ENCODE assay signal across 25 cellular contexts in genomic region chr12:110421701-110422100, GRCh38. TPM values are rescaled to one million over a fixed set of nuclear protein-coding genes. Genes with fewer than 3 reads are reported as not detected.
DNase-seq lines count a peak whose midpoint lies in the region; ATAC-seq, FAIRE-seq and TF ChIP-seq lines count a peak whose summit lies in the region.
"Had no signal": no experiment of that assay in that cellular context is flagged by ENCODE, and none has a peak within 500 bp of the region (broad histone marks: within the 10 kb centered on the region; RNA-seq: fewer than 3 reads in every experiment).

No MANE protein-coding gene starts in this region.

- H3K36me3 ChIP-seq in GM23248 (ENCODE audit: low read depth) (no peaks in the 10 kb centered on the region), OCI-LY7 (ENCODE audit: insufficient read depth, low read length) (no peaks in the 10 kb centered on the region), hepatocyte (replicated peaks; ENCODE audit: insufficient read depth, low read depth) (no peaks in the 10 kb centered on the region), rectal smooth muscle tissue (ENCODE audit: control insufficient read depth, insufficient read depth, low read length) (no peaks in the 10 kb centered on the region)
- H3K36me3 ChIP-seq: BE2C had no signal

- H3K4me3 Mint-ChIP-seq in progenitor cell of endocrine pancreas (ENCODE audit: low read depth), result no peak overlapping the region
- H3K4me3 Mint-ChIP-seq in WTC11, result no peak overlapping the region
- H3K4me3 Mint-ChIP-seq: CD4-positive, CD25-positive, alpha-beta regulatory T cell; H9 had no signal

- no peaks in the 10 kb centered on the region for H3K27me3 ChIP-seq in GM23248 (replicated peaks; ENCODE audit: insufficient read depth)
- no peaks in the 10 kb centered on the region for H3K27me3 ChIP-seq in hepatocyte
- H3K27me3 ChIP-seq in rectal smooth muscle tissue (ENCODE audit: control insufficient read depth, insufficient read depth, low read length), result no peaks in the 10 kb centered on the region
- H3K27me3 ChIP-seq: BE2C had no signal

- WGBS in GM23248 (ENCODE audit: low coverage in 1 of 2, low lambda C conversion rate in 2 of 2, missing lambda C conversion rate in 2 of 2), 2 experiments, result 70 to 76% methylated on average over 4 of the region's 4 CpGs
- WGBS in hepatocyte (ENCODE audit: low lambda C conversion rate, missing lambda C conversion rate), result 59% methylated on average over 4 of the region's 4 CpGs

- POLR2A ChIA-PET in OCI-LY7 (lab: Charles Lee) (interaction anchor here (0.6 to 1.2 kb wide), 4 partner anchors 9 to 13 kb away, joined by 3 to 5 read pairs (median 4); no protein-coding TSS in a partner anchor), WTC11 (lab: Charles Lee) (no interaction called here)

- H3K4me1 ChIP-seq in GM23248 (ENCODE audit: insufficient read depth) (peaks cover 4% of the 10 kb centered on the region; the same call in 1 of the 2 replicates), OCI-LY7 (ENCODE audit: insufficient read depth, low read length, poor library complexity, severe bottlenecking) (peaks cover 25% of the 10 kb centered on the region), hepatocyte (ENCODE audit: insufficient read depth) (peaks cover 7% of the 10 kb centered on the region), rectal smooth muscle tissue (ENCODE audit: control insufficient read depth, insufficient read depth, low read length) (peaks cover 2% of the 10 kb centered on the region)
- H3K4me1 ChIP-seq: BE2C, Caco-2 had no signal

- no peak overlapping the region for H3K4me3 ChIP-seq in GM23248
- no peak overlapping the region for H3K4me3 ChIP-seq in OCI-LY7 (ENCODE audit: low read depth, low read length, poor library complexity, severe bottlenecking)
- no peak overlapping the region for H3K4me3 ChIP-seq in hepatocyte
- no peak overlapping the region for H3K4me3 ChIP-seq in rectal smooth muscle tissue (ENCODE audit: low read length)
- H3K4me3 ChIP-seq: GM12878 had no signal

- H3K27ac Mint-ChIP-seq in progenitor cell of endocrine pancreas (no peak overlapping the region), WTC11 (no peak overlapping the region)
- H3K27ac Mint-ChIP-seq: CD4-positive, CD25-positive, alpha-beta regulatory T cell; H9 had no signal

- H3K4me1 Mint-ChIP-seq in progenitor cell of endocrine pancreas (ENCODE audit: low read depth) (peaks cover 2% of the 10 kb centered on the region), WTC11 (peaks cover 8% of the 10 kb centered on the region; the same call in 1 of the 2 replicates)
- H3K4me1 Mint-ChIP-seq: CD4-positive, CD25-positive, alpha-beta regulatory T cell had no signal

- CTCF ChIA-PET in OCI-LY7 (lab: Charles Lee; ENCODE audit: unreplicated experiment), result no interaction called here
- CTCF ChIA-PET in WTC11 (lab: Charles Lee), result interaction anchor here (0.9 to 3.1 kb wide), 3 partner anchors 10 to 466 kb away, joined by 3 to 22 read pairs (median 12); partner anchors contain the start of gene ARPC3

- no peaks in the 10 kb centered on the region for H4K20me1 ChIP-seq in GM23248 (ENCODE audit: insufficient read depth)
- no peaks in the 10 kb centered on the region for H4K20me1 ChIP-seq in OCI-LY7 (ENCODE audit: insufficient read depth, low read length)
- H4K20me1 ChIP-seq in hepatocyte (ENCODE audit: insufficient read depth, poor library complexity, severe bottlenecking), result no peaks in the 10 kb centered on the region

- no peak for ATAC-seq in WTC11
- ATAC-seq: GM12878, Right ventricle myocardium inferior had no signal

- H3K9me3 ChIP-seq in GM23248 (ENCODE audit: low read depth) (no peaks in the 10 kb centered on the region), OCI-LY7 (ENCODE audit: low read length) (no peaks in the 10 kb centered on the region), hepatocyte (ENCODE audit: low read depth) (no peaks in the 10 kb centered on the region)
- H3K9me3 ChIP-seq: BE2C, Caco-2 had no signal

- DNase-seq in GM23248, result no peak
- DNase-seq in OCI-LY7 (ENCODE audit: low spot score), result no peak
- DNase-seq in hepatocyte (ENCODE audit: low spot score), result no peak
- DNase-seq in HTR-8/SVneo (ENCODE audit: insufficient read length, low spot score), result no peak
- no peak for DNase-seq in progenitor cell of endocrine pancreas (ENCODE audit: low spot score, unreplicated experiment)
- DNase-seq in WTC11 (ENCODE audit: low spot score), result no peak
- DNase-seq in midbrain (lab: John Stamatoyannopoulos, UW), result no peak
- DNase-seq: BE2C; Caco-2; CD4-positive, CD25-positive, alpha-beta regulatory T cell; DMS53; EL; H9; IMR-90; Karpas-422; NCI-H1417 treated with DMSO at 0.1 percent for 48 hours; NCI-H1930; NCI-H226; NCI-H526 had no signal

- in situ Hi-C loops in GM23248 (cut with MboI), result loop anchor here (10.0 kb wide), 1 partner anchor 327 kb away; no protein-coding TSS in a partner anchor

- no peaks in the 10 kb centered on the region for H3K79me2 ChIP-seq in GM23248 (ENCODE audit: insufficient read depth)
- H3K79me2 ChIP-seq in OCI-LY7 (ENCODE audit: insufficient read depth, low read depth, low read length), result no peaks in the 10 kb centered on the region
- no peaks in the 10 kb centered on the region for H3K79me2 ChIP-seq in hepatocyte

- no peak for FAIRE-seq in HTR-8/SVneo (lab: Jason Lieb, UNC)
- FAIRE-seq: A204.1, GM12878, RCC 7860 had no signal

- no peaks in the 10 kb centered on the region for H3K27me3 Mint-ChIP-seq in progenitor cell of endocrine pancreas
- H3K27me3 Mint-ChIP-seq in WTC11 (ENCODE audit: low read depth), result 0 out of 2 replicates have a peak, but pooled peaks cover 3% of the 10 kb centered on the region

- H3K9ac ChIP-seq in GM23248 (no peak overlapping the region), rectal smooth muscle tissue (ENCODE audit: low read length) (no peak overlapping the region)

- H3K27ac ChIP-seq in GM23248 (no peak overlapping the region), OCI-LY7 (ENCODE audit: low read depth, low read length, poor library complexity, severe bottlenecking) (no peak overlapping the region), hepatocyte (peak overlapping the region; percentile 61), rectal smooth muscle tissue (ENCODE audit: low read depth, low read length) (peak overlapping the region; percentile 48)
- H3K27ac ChIP-seq: HL-60 had no signal

- TF ChIP-seq CTCF in OCI-LY7 (conservative IDR thresholded peaks at IDR 0.05; ENCODE audit: low read length) (no peak), hepatocyte (IDR thresholded peaks at IDR 0.05; ENCODE audit: poor library complexity) (no peak), progenitor cell of endocrine pancreas (IDR thresholded peaks at IDR 0.05; ENCODE audit: unreplicated experiment) (no peak), WTC11 (IDR thresholded peaks at IDR 0.05) (no peak)

- H3K9me2 ChIP-seq in GM23248 (ENCODE audit: insufficient read depth) (no peaks in the 10 kb centered on the region), OCI-LY7 (ENCODE audit: insufficient read depth, low read length) (no peaks in the 10 kb centered on the region), hepatocyte (replicated peaks; ENCODE audit: insufficient read depth) (no peaks in the 10 kb centered on the region)

- H3K36me3 Mint-ChIP-seq in progenitor cell of endocrine pancreas (ENCODE audit: insufficient read depth) (no peaks in the 10 kb centered on the region), WTC11 (no peaks in the 10 kb centered on the region)
- H3K36me3 Mint-ChIP-seq: CD4-positive, CD25-positive, alpha-beta regulatory T cell had no signal

- no peaks in the 10 kb centered on the region for H3K9me3 Mint-ChIP-seq in progenitor cell of endocrine pancreas (ENCODE audit: low read depth)
- H3K9me3 Mint-ChIP-seq in WTC11, result no peaks in the 10 kb centered on the region
- H3K9me3 Mint-ChIP-seq: CD4-positive, CD25-positive, alpha-beta regulatory T cell; H9 had no signal

- H3F3A ChIP-seq in GM23248 (ENCODE audit: insufficient read depth), result 0 out of 2 replicates have a peak, but pooled peaks cover 7% of the 10 kb centered on the region

- H3K4me2 ChIP-seq in GM23248 (ENCODE audit: unreplicated experiment) (no peak overlapping the region), OCI-LY7 (ENCODE audit: low read length) (no peak overlapping the region), hepatocyte (no peak overlapping the region)

- H2AFZ ChIP-seq in GM23248 (peak overlapping the region; percentile 45; the same call in 1 of the 2 replicates), OCI-LY7 (ENCODE audit: low read length) (peak overlapping the region; percentile 62; the same call in 1 of the 2 replicates), hepatocyte (no peak overlapping the region)

- BruUV-seq in OCI-LY7 (replicated peaks; lab: Mats Ljungman, UMichigan), result no TSS peak

- intact Hi-C loops in OCI-LY7 (cut with micrococcal nuclease; ENCODE audit: unreplicated experiment), result no loop called here

RNA-seq across cellular contexts. Expression of gene ANAPC7, which starts 18.2 kb away (rescaled TPM):
- 46.5 and 50.2 TPM in 2 replicates for total RNA-seq in GM23248 (2014; rRNA removed; shearing (Covaris generic))
- 35.5 and 38.7 TPM in 2 replicates for polyA plus RNA-seq in GM23248 (2016; fragmentation: Nextera tagmentation; extraction: Ambion mirVana)
- total RNA-seq in OCI-LY7 (2014; rRNA removed; shearing (Covaris generic)), result 84.7 and 105 TPM in 2 replicates
- 120 and 136 TPM in 2 replicates for total RNA-seq in OCI-LY7 (2022)
- 34.8 and 35.7 TPM in 2 replicates for total RNA-seq in hepatocyte
- polyA plus RNA-seq in hepatocyte, result 22.5 and 28.3 TPM in 2 replicates
- total RNA-seq in progenitor cell of endocrine pancreas, result 86.2 and 91.8 TPM in 2 replicates
- 82.8 to 93.4 TPM (median 87.0 TPM) in 3 replicates for total RNA-seq in WTC11 (2021)

RNA-seq across cellular contexts. Expression of gene ARPC3, which starts 28.4 kb away (rescaled TPM):
- 552 and 686 TPM in 2 replicates for total RNA-seq in GM23248 (2014; rRNA removed; shearing (Covaris generic))
- 503 and 511 TPM in 2 replicates for polyA plus RNA-seq in GM23248 (2016; fragmentation: Nextera tagmentation; extraction: Ambion mirVana)
- 250 and 256 TPM in 2 replicates for total RNA-seq in OCI-LY7 (2014; rRNA removed; shearing (Covaris generic))
- total RNA-seq in OCI-LY7 (2022), result 385 and 401 TPM in 2 replicates
- total RNA-seq in hepatocyte, result 419 and 585 TPM in 2 replicates
- polyA plus RNA-seq in hepatocyte, result 434 and 442 TPM in 2 replicates
- 181 and 184 TPM in 2 replicates for total RNA-seq in progenitor cell of endocrine pancreas
- total RNA-seq in WTC11 (2021), result 145 to 163 TPM (median 149 TPM) in 3 replicates

RNA-seq across cellular contexts. Expression of gene GPN3, which starts 46.4 kb away (rescaled TPM):
- 18.4 and 33.4 TPM in 2 replicates for total RNA-seq in GM23248 (2014; rRNA removed; shearing (Covaris generic))
- polyA plus RNA-seq in GM23248 (2016; fragmentation: Nextera tagmentation; extraction: Ambion mirVana) (43.5 and 47.4 TPM in 2 replicates), hepatocyte (27.4 TPM in 2 replicates)
- 18.6 and 24.2 TPM in 2 replicates for total RNA-seq in OCI-LY7 (2014; rRNA removed; shearing (Covaris generic))
- total RNA-seq in OCI-LY7 (2022) (39.9 and 43.7 TPM in 2 replicates), hepatocyte (21.8 and 23.5 TPM in 2 replicates), progenitor cell of endocrine pancreas (18.7 and 19.8 TPM in 2 replicates), WTC11 (2021) (46.4 to 53.0 TPM (median 51.2 TPM) in 3 replicates)

RNA-seq across cellular contexts. Expression of gene FAM216A, which starts 46.9 kb away (rescaled TPM):
- total RNA-seq in GM23248 (2014; rRNA removed; shearing (Covaris generic)), result 11.5 and 18.1 TPM in 2 replicates
- polyA plus RNA-seq in GM23248 (2016; fragmentation: Nextera tagmentation; extraction: Ambion mirVana) (25.2 and 25.8 TPM in 2 replicates), hepatocyte (6.8 and 8.4 TPM in 2 replicates)
- 62.5 and 64.6 TPM in 2 replicates for total RNA-seq in OCI-LY7 (2014; rRNA removed; shearing (Covaris generic))
- total RNA-seq in OCI-LY7 (2022) (58.3 and 62.4 TPM in 2 replicates), hepatocyte (8.3 and 8.7 TPM in 2 replicates), progenitor cell of endocrine pancreas (5.3 and 6.8 TPM in 2 replicates), WTC11 (2021) (16.9 to 20.2 TPM (median 19.7 TPM) in 3 replicates)

Comparison
In these comparisons a context has a peak if more than half of its experiments do, and no peak if none do; other contexts are left out.
1. H3K27ac ChIP-seq: peak in hepatocyte (single experiment) and rectal smooth muscle tissue (single experiment); none in GM23248 (single experiment) and OCI-LY7 (single experiment).